22 cellular contexts compared by ENCODE assay signal in genomic region chr17:58283674-58284612, GRCh38. TPM values are rescaled to one million over a fixed set of nuclear protein-coding genes. Genes with fewer than 3 reads are reported as not detected.
A peak's percentile ranks its signal among the peaks of the same experiment; 100 is the strongest.
DNase-seq lines count a peak whose midpoint lies in the region; ATAC-seq and TF ChIP-seq lines count a peak whose summit lies in the region.
"Had no signal": no experiment of that assay in that cellular context is flagged by ENCODE, and none has a peak within 500 bp of the region (broad histone marks: within the 10 kb centered on the region; RNA-seq: fewer than 3 reads in every experiment).

No MANE protein-coding gene starts in this region.

- no peak overlapping the region for H3K27ac Mint-ChIP-seq in type B pancreatic cell
- H3K27ac Mint-ChIP-seq: activated CD4-positive, alpha-beta T cell treated with anti-CD3 and anti-CD28 coated beads, Interleukin-2, amount 10 ng/mL, durations not matched to agents 7 days and 5 days; activated naive CD8-positive, alpha-beta T cell treated with anti-CD3 and anti-CD28 coated beads, Interleukin-2, amount 10 ng/mL, durations not matched to agents 7 days and 5 days; stimulated activated naive CD8-positive, alpha-beta T cell treated with anti-CD3 and anti-CD28 coated beads, Interleukin-15, Interleukin-2, amounts not matched to agents 100 ng/mL and 50 ng/mL, for 24 hours; T-helper 1 cell treated with Interleukin-12 subunit alpha and Interleukin-12 subunit beta and Interleukin-4 antibody, amounts not matched to agents 30 μg/mL and 1 μg/mL, for 36 hours had no signal

- ATAC-seq in activated CD4-positive, CD25-positive, alpha-beta regulatory T cell treated with anti-CD3 and anti-CD28 coated beads, Interleukin-2, amount 50 U/mL, for 24 hours, result no peak
- no peak for ATAC-seq in GM19351 (IDR thresholded peaks at IDR 0.05; ENCODE audit: unreplicated experiment)
- ATAC-seq in HG02852 (IDR thresholded peaks at IDR 0.05; ENCODE audit: unreplicated experiment), result no peak
- no peak for ATAC-seq in GM21423 (IDR thresholded peaks at IDR 0.05; ENCODE audit: unreplicated experiment)

- peaks cover 32% of the 10 kb centered on the region for H3K27me3 Mint-ChIP-seq in type B pancreatic cell

- H3K9me3 Mint-ChIP-seq in type B pancreatic cell, result no peaks in the 10 kb centered on the region
- H3K9me3 Mint-ChIP-seq: activated CD4-positive, alpha-beta T cell treated with anti-CD3 and anti-CD28 coated beads, Interleukin-2, amount 10 ng/mL, durations not matched to agents 7 days and 5 days; activated naive CD8-positive, alpha-beta T cell treated with anti-CD3 and anti-CD28 coated beads, Interleukin-2, amount 10 ng/mL, durations not matched to agents 7 days and 5 days; stimulated activated naive CD8-positive, alpha-beta T cell treated with anti-CD3 and anti-CD28 coated beads, Interleukin-15, Interleukin-2, amounts not matched to agents 100 ng/mL and 50 ng/mL, for 24 hours; T-helper 1 cell treated with Interleukin-12 subunit alpha and Interleukin-12 subunit beta and Interleukin-4 antibody, amounts not matched to agents 30 μg/mL and 1 μg/mL, for 36 hours had no signal

- no peak for TF ChIP-seq CTCF in type B pancreatic cell (conservative IDR thresholded peaks at IDR 0.05)

- H3K36me3 Mint-ChIP-seq in type B pancreatic cell, result no peaks in the 10 kb centered on the region
- H3K36me3 Mint-ChIP-seq: activated naive CD8-positive, alpha-beta T cell treated with anti-CD3 and anti-CD28 coated beads, Interleukin-2, amount 10 ng/mL, durations not matched to agents 7 days and 5 days had no signal

- no peaks in the 10 kb centered on the region for H3K4me1 Mint-ChIP-seq in type B pancreatic cell (ENCODE audit: unreplicated experiment)

- CTCF ChIA-PET in HEK293T (lab: Yijun Ruan, JAX), result no interaction called here

- POLR2A ChIA-PET in HEK293T (lab: Yijun Ruan, JAX), result no interaction called here

- peak; percentile 28 for DNase-seq in activated CD4-positive, CD25-positive, alpha-beta regulatory T cell treated with anti-CD3 and anti-CD28 coated beads, Interleukin-2, amount 50 U/mL, for 72 hours
- DNase-seq in HEK293T (ENCODE audit: extremely low spot score) (peak; percentile 3), epidermal melanocyte (ENCODE audit: insufficient read length, low spot score) (peak; percentile 6), type B pancreatic cell (ENCODE audit: extremely low spot score, unreplicated experiment) (peak; percentile 52)
- DNase-seq: activated CD4-positive, alpha-beta T cell treated with anti-CD3 and anti-CD28 coated beads, Interleukin-2, amount 10 ng/mL, durations not matched to agents 7 days and 5 days; activated effector memory CD4-positive, alpha-beta T cell treated with Interleukin-2 at 50 U/mL for 16 hours; activated naive CD8-positive, alpha-beta T cell treated with anti-CD3 and anti-CD28 coated beads, Interleukin-2, amount 10 ng/mL, durations not matched to agents 7 days and 5 days; C1 segment of cervical spinal cord; cerebellar nuclear complex; foreskin melanocyte; NCI-H1092 treated with DMSO at 0.1 percent for 48 hours; NCI-H2081; Peyer's patch; stimulated activated CD4-positive, alpha-beta T cell treated with anti-CD3 and anti-CD28 coated beads, Interleukin-4, amount 100 ng/mL, for 1 hour had no signal

- no peak overlapping the region for H3K4me3 Mint-ChIP-seq in type B pancreatic cell
- H3K4me3 Mint-ChIP-seq: activated CD4-positive, alpha-beta T cell treated with anti-CD3 and anti-CD28 coated beads, Interleukin-2, amount 10 ng/mL, durations not matched to agents 7 days and 5 days; activated naive CD8-positive, alpha-beta T cell treated with anti-CD3 and anti-CD28 coated beads, Interleukin-2, amount 10 ng/mL, durations not matched to agents 7 days and 5 days; stimulated activated naive CD8-positive, alpha-beta T cell treated with anti-CD3 and anti-CD28 coated beads, Interleukin-15, Interleukin-2, amounts not matched to agents 100 ng/mL and 50 ng/mL, for 24 hours; T-helper 1 cell treated with Interleukin-12 subunit alpha and Interleukin-12 subunit beta and Interleukin-4 antibody, amounts not matched to agents 30 μg/mL and 1 μg/mL, for 36 hours had no signal

TF ChIP-seq in HEK293T, 16 proteins besides CTCF, POLR2A, EP300 and RAD21:
- no peak for TF ChIP-seq FOXK2 (IDR thresholded peaks at IDR 0.05)
- no peak for TF ChIP-seq BHLHE40 (IDR thresholded peaks at IDR 0.05; ENCODE audit: borderline replicate concordance)
- TF ChIP-seq HDGF (IDR thresholded peaks at IDR 0.05; ENCODE audit: borderline replicate concordance), result no peak
- TF ChIP-seq FOXA1 (IDR thresholded peaks at IDR 0.05), result no peak
- TF ChIP-seq CTBP1 (IDR thresholded peaks at IDR 0.05; ENCODE audit: borderline replicate concordance), result no peak
- no peak for TF ChIP-seq NFRKB (IDR thresholded peaks at IDR 0.05)
- TF ChIP-seq TARDBP (IDR thresholded peaks at IDR 0.05), result no peak
- TF ChIP-seq ELF4 (IDR thresholded peaks at IDR 0.05), result no peak
- no peak for TF ChIP-seq SP1 (IDR thresholded peaks at IDR 0.05)
- no peak for TF ChIP-seq L3MBTL2 (conservative IDR thresholded peaks at IDR 0.05)
- TF ChIP-seq SUZ12 (IDR thresholded peaks at IDR 0.05), result no peak
- no peak for TF ChIP-seq ARNT (IDR thresholded peaks at IDR 0.05)
- no peak for TF ChIP-seq ZNF384 (IDR thresholded peaks at IDR 0.05)
- no peak for TF ChIP-seq PKNOX1 (IDR thresholded peaks at IDR 0.05)
- no peak for TF ChIP-seq FOXM1 (IDR thresholded peaks at IDR 0.05; ENCODE audit: borderline replicate concordance)
- TF ChIP-seq LEF1 (IDR thresholded peaks at IDR 0.05; ENCODE audit: borderline replicate concordance), result no peak

RNA-seq across cellular contexts. Expression of gene MPO, which starts 3.2 kb away (rescaled TPM):
- total RNA-seq in type B pancreatic cell (ENCODE audit: low replicate concordance), result not detected in 2 replicates
- total RNA-seq: A673; activated CD4-positive, alpha-beta T cell treated with anti-CD3 and anti-CD28 coated beads, Interleukin-2, amount 10 ng/mL, durations not matched to agents 7 days and 5 days; activated naive CD8-positive, alpha-beta T cell treated with anti-CD3 and anti-CD28 coated beads, Interleukin-2, amount 10 ng/mL, durations not matched to agents 7 days and 5 days; HT1080 had no signal

RNA-seq across cellular contexts. Expression of gene TSPOAP1, which starts 44.7 kb away (rescaled TPM):
- 9.7 and 18.4 TPM in 2 replicates for total RNA-seq in type B pancreatic cell (ENCODE audit: low replicate concordance)

RNA-seq across cellular contexts. Expression of gene LPO, which starts 45.6 kb away (rescaled TPM):
- total RNA-seq in type B pancreatic cell (ENCODE audit: low replicate concordance), result not detected in 2 replicates
- total RNA-seq: activated CD4-positive, alpha-beta T cell treated with anti-CD3 and anti-CD28 coated beads, Interleukin-2, amount 10 ng/mL, durations not matched to agents 7 days and 5 days; activated naive CD8-positive, alpha-beta T cell treated with anti-CD3 and anti-CD28 coated beads, Interleukin-2, amount 10 ng/mL, durations not matched to agents 7 days and 5 days had no signal
